8 cellular contexts compared by ENCODE assay signal in genomic region chr3:186783731-186784515, GRCh38.
DNase-seq lines count a peak whose midpoint lies in the region; ATAC-seq and TF ChIP-seq lines count a peak whose summit lies in the region.

No MANE protein-coding gene starts in this region.

- DNase-seq in NCI-H82 (lab: John Stamatoyannopoulos, UW), result peak; percentile 77
- no peak for DNase-seq in NCI-H82 treated with DMSO at 0.1 percent for 48 hours (lab: John Stamatoyannopoulos, UW; ENCODE audit: unreplicated experiment)
- peak; percentile 46 for DNase-seq in NCI-H2171 treated with DMSO at 0.1 percent for 48 hours (lab: John Stamatoyannopoulos, UW)
- peak; percentile 56 to 62 for DNase-seq in activated CD4-positive, alpha-beta T cell treated with anti-CD3 and anti-CD28 coated beads for 24 hours (ENCODE audit: low read depth in 2 of 2)
- peak; percentile 83 for DNase-seq in choroid plexus epithelial cell (ENCODE audit: low read depth)
- peak; percentile 75 for DNase-seq in kidney tubule cell (ENCODE audit: low spot score)
- peak; percentile 62 for DNase-seq in stimulated activated CD4-positive, alpha-beta T cell treated with anti-CD3 and anti-CD28 coated beads, Interleukin-15, amount 100 ng/mL, for 48 hours (ENCODE audit: low read depth in 2 of 2)

- peak; percentile 66 for ATAC-seq in HG02973 (IDR thresholded peaks at IDR 0.05; ENCODE audit: unreplicated experiment)

- no peak for TF ChIP-seq CTCF in choroid plexus epithelial cell (conservative IDR thresholded peaks at IDR 0.05; ENCODE audit: low read depth, low read length)

- H3K4me3 ChIP-seq in choroid plexus epithelial cell (ENCODE audit: low read depth, low read length), result peak overlapping the region; percentile 99
